Comparison of ENCODE assay signal across 1 cellular context in genomic region chr6:75601608-75602163, GRCh38.
TF ChIP-seq lines count a peak whose summit lies in the region.

Gene SENP6 (plus strand): TSS chr6:75601880. CDS start chr6:75602525, 645 bp downstream.

TF ChIP-seq in HepG2, 621 proteins besides CTCF, POLR2A, EP300 and RAD21 (continued from another document and continues in another):
- TF ChIP-seq IRF9 (CRISPR knock-in tag; IDR thresholded peaks at IDR 0.05; ENCODE audit: borderline replicate concordance) (peak; percentile 94; the same call in 1 of the 2 replicates), SAFB2 (CRISPR knock-in tag; IDR thresholded peaks at IDR 0.05; ENCODE audit: borderline replicate concordance, low read depth) (peak; percentile 60; the same call in 1 of the 2 replicates), RAD51 (IDR thresholded peaks at IDR 0.05; ENCODE audit: borderline replicate concordance) (no peak), DDIT3 (CRISPR knock-in tag; IDR thresholded peaks at IDR 0.05) (no peak), ZNF512 (CRISPR knock-in tag; IDR thresholded peaks at IDR 0.05) (no peak), BHLHE40 (IDR thresholded peaks at IDR 0.05; ENCODE audit: low read length) (peak; percentile 31; the same call in 1 of the 2 replicates), SNAI1 (CRISPR knock-in tag; IDR thresholded peaks at IDR 0.05; ENCODE audit: borderline replicate concordance) (no peak), ZNF691 (CRISPR knock-in tag; IDR thresholded peaks at IDR 0.05; ENCODE audit: borderline replicate concordance, low read depth) (peak; percentile 87; the same call in 1 of the 2 replicates), REL (CRISPR knock-in tag; conservative IDR thresholded peaks at IDR 0.05) (peak; percentile 75; the same call in 1 of the 2 replicates), ZNF12 (CRISPR knock-in tag; IDR thresholded peaks at IDR 0.05) (peak; percentile 63), NR2C2 (CRISPR knock-in tag; IDR thresholded peaks at IDR 0.05; ENCODE audit: borderline replicate concordance) (peak; percentile 10; the same call in 1 of the 2 replicates), CC2D1A (CRISPR knock-in tag; IDR thresholded peaks at IDR 0.05) (no peak), U2AF2 (IDR thresholded peaks at IDR 0.05; ENCODE audit: low read depth, low read length) (no peak), ZNF740 (CRISPR knock-in tag; IDR thresholded peaks at IDR 0.05) (peak; percentile 83), SETDB1 (CRISPR knock-in tag; IDR thresholded peaks at IDR 0.05; ENCODE audit: borderline replicate concordance) (no peak), NFE2 (CRISPR knock-in tag; IDR thresholded peaks at IDR 0.05) (no peak), NFIB (CRISPR knock-in tag; IDR thresholded peaks at IDR 0.05; ENCODE audit: borderline replicate concordance) (no peak), ZSCAN9 (CRISPR knock-in tag; IDR thresholded peaks at IDR 0.05; ENCODE audit: borderline replicate concordance) (no peak; the same call in 1 of the 2 replicates), ZFP36L2 (CRISPR knock-in tag; IDR thresholded peaks at IDR 0.05) (no peak), ZNF772 (CRISPR knock-in tag; IDR thresholded peaks at IDR 0.05) (peak; percentile 41; the same call in 1 of the 2 replicates), ZNF562 (CRISPR knock-in tag; IDR thresholded peaks at IDR 0.05; ENCODE audit: borderline replicate concordance) (no peak), BCL3 (CRISPR knock-in tag; IDR thresholded peaks at IDR 0.05) (no peak; the same call in 1 of the 2 replicates), ZNF546 (CRISPR knock-in tag; conservative IDR thresholded peaks at IDR 0.05) (peak; percentile 73; the same call in 1 of the 2 replicates), KDM6A (CRISPR knock-in tag; IDR thresholded peaks at IDR 0.05; ENCODE audit: low read depth) (no peak), ZNF788 (CRISPR knock-in tag; IDR thresholded peaks at IDR 0.05; ENCODE audit: borderline replicate concordance) (peak; percentile 59; the same call in 1 of the 2 replicates), HHEX (CRISPR knock-in tag; IDR thresholded peaks at IDR 0.05) (no peak), MATR3 (CRISPR knock-in tag; IDR thresholded peaks at IDR 0.05) (no peak), ZKSCAN5 (CRISPR knock-in tag; IDR thresholded peaks at IDR 0.05) (no peak), JDP2 (CRISPR knock-in tag; IDR thresholded peaks at IDR 0.05; ENCODE audit: borderline replicate concordance) (no peak), ZNF264 (CRISPR knock-in tag; IDR thresholded peaks at IDR 0.05) (no peak), IKZF4 (CRISPR knock-in tag; IDR thresholded peaks at IDR 0.05; ENCODE audit: borderline replicate concordance, low read depth, not compliant biosample characterization) (peak; percentile 7), ZNF274 (CRISPR knock-in tag; IDR thresholded peaks at IDR 0.05) (no peak), CBX1 (IDR thresholded peaks at IDR 0.05; ENCODE audit: low read depth) (peak; percentile 65), EZH2 (conservative IDR thresholded peaks at IDR 0.05; ENCODE audit: low read depth, low read length) (no peak), ZMAT5 (CRISPR knock-in tag; IDR thresholded peaks at IDR 0.05; ENCODE audit: borderline replicate concordance, low read depth) (no peak), THAP11 (CRISPR knock-in tag; IDR thresholded peaks at IDR 0.05) (peak; percentile 72), ZNF614 (CRISPR knock-in tag; IDR thresholded peaks at IDR 0.05; ENCODE audit: borderline replicate concordance) (peak; percentile 23; the same call in 1 of the 2 replicates), NCOA1 (CRISPR knock-in tag; IDR thresholded peaks at IDR 0.05) (no peak), ASH2L (IDR thresholded peaks at IDR 0.05; ENCODE audit: insufficient read length, low read depth, low read length) (peak; percentile 92), KDM3A (CRISPR knock-in tag; IDR thresholded peaks at IDR 0.05; ENCODE audit: low read depth) (peak; percentile 78; the same call in 1 of the 2 replicates), GATAD1 (CRISPR knock-in tag; IDR thresholded peaks at IDR 0.05) (peak; percentile 56), ESRRA (CRISPR knock-in tag; IDR thresholded peaks at IDR 0.05; ENCODE audit: low read depth) (peak; percentile 35; the same call in 1 of the 2 replicates)
- TF ChIP-seq, protein P1, sequence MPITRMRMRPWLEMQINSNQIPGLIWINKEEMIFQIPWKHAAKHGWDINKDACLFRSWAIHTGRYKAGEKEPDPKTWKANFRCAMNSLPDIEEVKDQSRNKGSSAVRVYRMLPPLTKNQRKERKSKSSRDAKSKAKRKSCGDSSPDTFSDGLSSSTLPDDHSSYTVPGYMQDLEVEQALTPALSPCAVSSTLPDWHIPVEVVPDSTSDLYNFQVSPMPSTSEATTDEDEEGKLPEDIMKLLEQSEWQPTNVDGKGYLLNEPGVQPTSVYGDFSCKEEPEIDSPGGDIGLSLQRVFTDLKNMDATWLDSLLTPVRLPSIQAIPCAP (CRISPR knock-in tag; IDR thresholded peaks at IDR 0.05; ENCODE audit: low read depth) = no peak
- TF ChIP-seq, protein P2, sequence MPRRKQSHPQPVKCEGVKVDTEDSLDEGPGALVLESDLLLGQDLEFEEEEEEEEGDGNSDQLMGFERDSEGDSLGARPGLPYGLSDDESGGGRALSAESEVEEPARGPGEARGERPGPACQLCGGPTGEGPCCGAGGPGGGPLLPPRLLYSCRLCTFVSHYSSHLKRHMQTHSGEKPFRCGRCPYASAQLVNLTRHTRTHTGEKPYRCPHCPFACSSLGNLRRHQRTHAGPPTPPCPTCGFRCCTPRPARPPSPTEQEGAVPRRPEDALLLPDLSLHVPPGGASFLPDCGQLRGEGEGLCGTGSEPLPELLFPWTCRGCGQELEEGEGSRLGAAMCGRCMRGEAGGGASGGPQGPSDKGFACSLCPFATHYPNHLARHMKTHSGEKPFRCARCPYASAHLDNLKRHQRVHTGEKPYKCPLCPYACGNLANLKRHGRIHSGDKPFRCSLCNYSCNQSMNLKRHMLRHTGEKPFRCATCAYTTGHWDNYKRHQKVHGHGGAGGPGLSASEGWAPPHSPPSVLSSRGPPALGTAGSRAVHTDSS (CRISPR knock-in tag; conservative IDR thresholded peaks at IDR 0.05) = no peak
- TF ChIP-seq, protein P3, sequence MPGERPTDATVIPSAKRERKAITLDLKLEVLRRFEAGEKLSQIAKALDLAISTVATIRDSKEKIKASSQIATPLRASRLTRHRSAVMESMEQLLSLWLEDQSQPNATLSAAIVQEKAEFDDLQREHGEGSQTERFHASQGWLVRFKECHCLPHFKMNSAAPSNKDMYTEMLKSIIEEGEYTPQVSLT (CRISPR knock-in tag; IDR thresholded peaks at IDR 0.05; ENCODE audit: borderline replicate concordance, low read depth) = no peak
- TF ChIP-seq, protein P4, sequence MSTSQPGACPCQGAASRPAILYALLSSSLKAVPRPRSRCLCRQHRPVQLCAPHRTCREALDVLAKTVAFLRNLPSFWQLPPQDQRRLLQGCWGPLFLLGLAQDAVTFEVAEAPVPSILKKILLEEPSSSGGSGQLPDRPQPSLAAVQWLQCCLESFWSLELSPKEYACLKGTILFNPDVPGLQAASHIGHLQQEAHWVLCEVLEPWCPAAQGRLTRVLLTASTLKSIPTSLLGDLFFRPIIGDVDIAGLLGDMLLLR (CRISPR knock-in tag; IDR thresholded peaks at IDR 0.05) = peak; percentile 10; the same call in 1 of the 2 replicates
- TF ChIP-seq, protein P5, sequence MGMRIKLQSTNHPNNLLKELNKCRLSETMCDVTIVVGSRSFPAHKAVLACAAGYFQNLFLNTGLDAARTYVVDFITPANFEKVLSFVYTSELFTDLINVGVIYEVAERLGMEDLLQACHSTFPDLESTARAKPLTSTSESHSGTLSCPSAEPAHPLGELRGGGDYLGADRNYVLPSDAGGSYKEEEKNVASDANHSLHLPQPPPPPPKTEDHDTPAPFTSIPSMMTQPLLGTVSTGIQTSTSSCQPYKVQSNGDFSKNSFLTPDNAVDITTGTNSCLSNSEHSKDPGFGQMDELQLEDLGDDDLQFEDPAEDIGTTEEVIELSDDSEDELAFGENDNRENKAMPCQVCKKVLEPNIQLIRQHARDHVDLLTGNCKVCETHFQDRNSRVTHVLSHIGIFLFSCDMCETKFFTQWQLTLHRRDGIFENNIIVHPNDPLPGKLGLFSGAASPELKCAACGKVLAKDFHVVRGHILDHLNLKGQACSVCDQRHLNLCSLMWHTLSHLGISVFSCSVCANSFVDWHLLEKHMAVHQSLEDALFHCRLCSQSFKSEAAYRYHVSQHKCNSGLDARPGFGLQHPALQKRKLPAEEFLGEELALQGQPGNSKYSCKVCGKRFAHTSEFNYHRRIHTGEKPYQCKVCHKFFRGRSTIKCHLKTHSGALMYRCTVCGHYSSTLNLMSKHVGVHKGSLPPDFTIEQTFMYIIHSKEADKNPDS (CRISPR knock-in tag; IDR thresholded peaks at IDR 0.05) = no peak
- TF ChIP-seq, protein P6, sequence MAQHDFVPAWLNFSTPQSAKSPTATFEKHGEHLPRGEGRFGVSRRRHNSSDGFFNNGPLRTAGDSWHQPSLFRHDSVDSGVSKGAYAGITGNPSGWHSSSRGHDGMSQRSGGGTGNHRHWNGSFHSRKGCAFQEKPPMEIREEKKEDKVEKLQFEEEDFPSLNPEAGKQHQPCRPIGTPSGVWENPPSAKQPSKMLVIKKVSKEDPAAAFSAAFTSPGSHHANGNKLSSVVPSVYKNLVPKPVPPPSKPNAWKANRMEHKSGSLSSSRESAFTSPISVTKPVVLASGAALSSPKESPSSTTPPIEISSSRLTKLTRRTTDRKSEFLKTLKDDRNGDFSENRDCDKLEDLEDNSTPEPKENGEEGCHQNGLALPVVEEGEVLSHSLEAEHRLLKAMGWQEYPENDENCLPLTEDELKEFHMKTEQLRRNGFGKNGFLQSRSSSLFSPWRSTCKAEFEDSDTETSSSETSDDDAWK (CRISPR knock-in tag; IDR thresholded peaks at IDR 0.05) = no peak
- TF ChIP-seq, protein P7, sequence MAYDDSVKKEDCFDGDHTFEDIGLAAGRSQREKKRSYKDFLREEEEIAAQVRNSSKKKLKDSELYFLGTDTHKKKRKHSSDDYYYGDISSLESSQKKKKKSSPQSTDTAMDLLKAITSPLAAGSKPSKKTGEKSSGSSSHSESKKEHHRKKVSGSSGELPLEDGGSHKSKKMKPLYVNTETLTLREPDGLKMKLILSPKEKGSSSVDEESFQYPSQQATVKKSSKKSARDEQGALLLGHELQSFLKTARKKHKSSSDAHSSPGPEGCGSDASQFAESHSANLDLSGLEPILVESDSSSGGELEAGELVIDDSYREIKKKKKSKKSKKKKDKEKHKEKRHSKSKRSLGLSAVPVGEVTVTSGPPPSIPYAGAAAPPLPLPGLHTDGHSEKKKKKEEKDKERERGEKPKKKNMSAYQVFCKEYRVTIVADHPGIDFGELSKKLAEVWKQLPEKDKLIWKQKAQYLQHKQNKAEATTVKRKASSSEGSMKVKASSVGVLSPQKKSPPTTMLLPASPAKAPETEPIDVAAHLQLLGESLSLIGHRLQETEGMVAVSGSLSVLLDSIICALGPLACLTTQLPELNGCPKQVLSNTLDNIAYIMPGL (CRISPR knock-in tag; IDR thresholded peaks at IDR 0.05; ENCODE audit: borderline replicate concordance in 1 of 2, low read depth in 1 of 2) = peak; percentile 89 to 98
- TF ChIP-seq, protein P8, sequence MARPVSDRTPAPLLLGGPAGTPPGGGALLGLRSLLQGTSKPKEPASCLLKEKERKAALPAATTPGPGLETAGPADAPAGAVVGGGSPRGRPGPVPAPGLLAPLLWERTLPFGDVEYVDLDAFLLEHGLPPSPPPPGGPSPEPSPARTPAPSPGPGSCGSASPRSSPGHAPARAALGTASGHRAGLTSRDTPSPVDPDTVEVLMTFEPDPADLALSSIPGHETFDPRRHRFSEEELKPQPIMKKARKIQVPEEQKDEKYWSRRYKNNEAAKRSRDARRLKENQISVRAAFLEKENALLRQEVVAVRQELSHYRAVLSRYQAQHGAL (CRISPR knock-in tag; IDR thresholded peaks at IDR 0.05; ENCODE audit: not compliant biosample characterization) = no peak
